ENCODE assay signal across 8 cellular contexts in the genomic region with DNA sequence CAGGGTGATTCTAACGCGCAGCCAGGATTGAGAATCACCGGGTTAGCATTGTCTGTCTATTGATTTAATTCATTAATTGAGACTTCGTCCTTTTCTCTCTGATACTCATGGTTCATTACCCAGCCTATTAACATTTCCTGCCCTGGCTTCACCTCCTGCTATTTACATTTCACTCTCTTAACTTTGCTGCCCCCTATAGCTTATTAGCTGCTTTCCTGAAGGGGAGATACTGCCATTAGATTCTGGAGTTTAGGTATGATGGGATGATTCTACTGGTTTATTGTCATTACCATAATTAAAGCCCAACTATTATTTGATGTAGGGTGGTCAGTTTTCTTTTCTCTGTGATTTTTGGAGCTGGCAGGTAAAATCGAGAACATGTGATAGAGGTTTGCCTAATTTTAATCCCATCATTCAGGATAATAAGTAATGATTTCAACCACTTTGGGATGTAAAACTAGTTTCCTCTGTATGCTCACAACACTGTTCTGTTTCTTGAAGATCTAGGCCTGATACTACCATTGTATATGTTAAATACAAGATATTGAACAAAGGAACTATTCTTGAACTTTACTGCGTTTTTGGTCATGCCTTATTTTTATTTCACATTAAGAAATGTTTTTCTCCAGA. TPM values are rescaled to one million over a fixed set of nuclear protein-coding genes. Genes with fewer than 3 reads are reported as not detected.
DNase-seq lines count a peak whose midpoint lies in the region; ATAC-seq and TF ChIP-seq lines count a peak whose summit lies in the region.

No MANE protein-coding gene starts in this region.

- H3K4me1 ChIP-seq in HEK293 (ENCODE audit: control insufficient read depth, insufficient read depth, low read length) = peaks cover 15% of the 10 kb centered on the region; the same call in 1 of the 2 replicates
- H3K4me1 ChIP-seq in SK-N-SH (ENCODE audit: control insufficient read depth in 1 of 2, insufficient read depth in 2 of 2, low read depth in 1 of 2, low read length in 1 of 2) = peaks cover 7 to 32% of the 10 kb centered on the region in 2 experiments; a peak in 3 of 4 replicates
- H3K4me1 ChIP-seq in neuronal stem cell (ENCODE audit: control insufficient read depth in 2 of 2, insufficient read depth in 1 of 2, low read depth in 1 of 2, low read length in 2 of 2) = peaks cover 0 to 2% of the 10 kb centered on the region in 2 donors
- peaks cover 6% of the 10 kb centered on the region for H3K4me1 ChIP-seq in testis

- peaks cover 17% of the 10 kb centered on the region for H3K36me3 Mint-ChIP-seq in activated T-cell treated with anti-CD3 and anti-CD28 coated beads, Interleukin-2, amount 50 U/mL, for 24 hours (ENCODE audit: low read depth)

- 0 out of 2 replicates have a peak overlapping the region, but pooled peaks have one; percentile 7 for H3K4me2 ChIP-seq in SK-N-SH
- no peak overlapping the region for H3K4me2 ChIP-seq in neuronal stem cell (ENCODE audit: insufficient read depth, low read length, poor library complexity, severe bottlenecking)

- H3K27me3 Mint-ChIP-seq in activated T-cell treated with anti-CD3 and anti-CD28 coated beads, Interleukin-2, amount 50 U/mL, for 24 hours = no peaks in the 10 kb centered on the region

- no peak for DNase-seq in activated T-cell treated with anti-CD3 and anti-CD28 coated beads, Interleukin-2, amount 50 U/mL, for 24 hours
- DNase-seq in activated T-cell treated with anti-CD3 and anti-CD28 coated beads for 4 hours = no peak
- peak; percentile 86 for DNase-seq in NCI-H1092 treated with DMSO at 0.1 percent for 48 hours (lab: John Stamatoyannopoulos, UW)
- peak; percentile 71 for DNase-seq in SK-N-SH
- DNase-seq in neuronal stem cell (ENCODE audit: low spot score) = peak; percentile 60
- no peak for DNase-seq in testis

- peaks cover 13% of the 10 kb centered on the region; the same call in 1 of the 2 replicates for H4K20me1 ChIP-seq in SK-N-SH (ENCODE audit: insufficient read depth)

- H3K79me1 ChIP-seq in neuronal stem cell (ENCODE audit: low read depth, low read length) = no peaks in the 10 kb centered on the region

- no peaks in the 10 kb centered on the region for H3K9me2 ChIP-seq in SK-N-SH

- H2AFZ ChIP-seq in SK-N-SH (ENCODE audit: low read depth) (no peak overlapping the region), neuronal stem cell (ENCODE audit: low read length) (no peak overlapping the region)

- peaks cover 50% of the 10 kb centered on the region for H3K79me2 ChIP-seq in SK-N-SH (ENCODE audit: insufficient read depth)

- H3K27me3 ChIP-seq in SK-N-SH (ENCODE audit: insufficient read depth) (no peaks in the 10 kb centered on the region), neuronal stem cell (ENCODE audit: control insufficient read depth in 3 of 3, insufficient read depth in 3 of 3, low read depth in 1 of 3, low read length in 3 of 3) (peaks cover 0 to 2% (median 0%) of the 10 kb centered on the region in 3 experiments), testis (no peaks in the 10 kb centered on the region)

- POLR2A ChIA-PET in HEK293 (lab: Yijun Ruan, JAX) = interaction anchor here (1.1 kb wide), 1 partner anchor 256 kb away, joined by 6 read pairs; a partner anchor contains a TSS
- POLR2A ChIA-PET in SK-N-SH (lab: Yijun Ruan, JAX) = no interaction called here

- no peaks in the 10 kb centered on the region for H3K9me3 ChIP-seq in HEK293 (ENCODE audit: control insufficient read depth, insufficient read depth, low read depth, low read length)
- no peaks in the 10 kb centered on the region for H3K9me3 ChIP-seq in SK-N-SH
- no peaks in the 10 kb centered on the region for H3K9me3 ChIP-seq in neuronal stem cell (replicated peaks in 1 of 2; ENCODE audit: control insufficient read depth in 2 of 2, insufficient read depth in 1 of 2, low read depth in 1 of 2, low read length in 2 of 2)
- no peaks in the 10 kb centered on the region for H3K9me3 ChIP-seq in testis

- H3K14ac ChIP-seq in neuronal stem cell (ENCODE audit: low read length) = no peak overlapping the region

- CTCF ChIA-PET in HEK293 (lab: Yijun Ruan, JAX) (interaction anchor here (0.6 to 5.0 kb wide), 30 partner anchors 10 to 1055 kb away, joined by 3 to 52 read pairs (median 4); a partner anchor contains a TSS), SK-N-SH (lab: Yijun Ruan, JAX) (interaction anchor here (0.6 to 7.9 kb wide), 23 partner anchors 8 to 611 kb away, joined by 3 to 103 read pairs (median 4); no protein-coding TSS in a partner anchor)

- H2BK5ac ChIP-seq in neuronal stem cell (ENCODE audit: low read length) = no peak overlapping the region

- H3K4me3 Mint-ChIP-seq in activated T-cell treated with anti-CD3 and anti-CD28 coated beads, Interleukin-2, amount 50 U/mL, for 24 hours = peak overlapping the region; percentile 8

- no peak overlapping the region for H3K4ac ChIP-seq in neuronal stem cell (ENCODE audit: low read length)

- 72% methylated on average over 6 of the region's 6 CpGs for WGBS in SK-N-SH (ENCODE audit: low lambda C conversion rate)
- WGBS in neuronal stem cell (ENCODE audit: extremely low coverage in 2 of 2, insufficient read length in 2 of 2, insufficient replicate concordance in 1 of 2), 2 donors = no CpG with 5 or more reads among the region's 6 CpGs
- 67 to 70% methylated on average over 6 of the region's 6 CpGs for WGBS in testis, 2 donors

- no peak overlapping the region for H4K8ac ChIP-seq in neuronal stem cell (ENCODE audit: low read depth, low read length)

- no peak overlapping the region for H2BK15ac ChIP-seq in neuronal stem cell (ENCODE audit: low read length)

- ATAC-seq in esophagus mucosa = peak; percentile 62

- H2AK5ac ChIP-seq in neuronal stem cell (ENCODE audit: low read depth, low read length) = no peak overlapping the region

- H3K4me1 Mint-ChIP-seq in activated T-cell treated with anti-CD3 and anti-CD28 coated beads, Interleukin-2, amount 50 U/mL, for 24 hours (ENCODE audit: low read depth) = peaks cover 82% of the 10 kb centered on the region

- no peak overlapping the region for H2BK120ac ChIP-seq in neuronal stem cell (ENCODE audit: low read depth, low read length)

- TF ChIP-seq POLR2A in testis (IDR thresholded peaks at IDR 0.05) = no peak

- peak; percentile 90 for TF ChIP-seq RAD21 in SK-N-SH (IDR thresholded peaks at IDR 0.05; ENCODE audit: low read length)

- peaks cover 24% of the 10 kb centered on the region for H3F3A ChIP-seq in SK-N-SH (replicated peaks; ENCODE audit: insufficient read depth)

- H3K23ac ChIP-seq in neuronal stem cell (ENCODE audit: low read depth, low read length, poor library complexity) = no peak overlapping the region

- H3K27ac Mint-ChIP-seq in activated T-cell treated with anti-CD3 and anti-CD28 coated beads, Interleukin-2, amount 50 U/mL, for 24 hours = peak overlapping the region; percentile 66

- H3K9me3 Mint-ChIP-seq in activated T-cell treated with anti-CD3 and anti-CD28 coated beads, Interleukin-2, amount 50 U/mL, for 24 hours = no peaks in the 10 kb centered on the region

- H3K4me3 ChIP-seq in HEK293 (ENCODE audit: low read depth, low read length) = no peak overlapping the region
- no peak overlapping the region for H3K4me3 ChIP-seq in SK-N-SH (ENCODE audit: low read depth in 2 of 2, low read length in 1 of 2)
- no peak overlapping the region for H3K4me3 ChIP-seq in neuronal stem cell (ENCODE audit: low read length in 2 of 2)
- H3K4me3 ChIP-seq in testis = no peak overlapping the region

- TF ChIP-seq CTCF in HEK293 (tag by site-specific recombination; IDR thresholded peaks at IDR 0.05) (peak; percentile 58), SK-N-SH (IDR thresholded peaks at IDR 0.05) (peak; percentile 75), testis (IDR thresholded peaks at IDR 0.05) (peak in 1 of 3 experiments; percentile 28)

- H3K9ac ChIP-seq in SK-N-SH (no peak overlapping the region), neuronal stem cell (ENCODE audit: low read depth, low read length, poor library complexity) (no peak overlapping the region)

- intact Hi-C loops in testis (cut with DNase I; ENCODE audit: low total_unique reads) = no loop called here

- H3K27ac ChIP-seq in HEK293 (ENCODE audit: extremely low read depth, low read depth, low read length) = no peak overlapping the region
- H3K27ac ChIP-seq in SK-N-SH (ENCODE audit: low read depth in 2 of 2, low read length in 1 of 2) = no peak overlapping the region
- H3K27ac ChIP-seq in neuronal stem cell (replicated peaks; ENCODE audit: low read length) = no peak overlapping the region
- no peak overlapping the region for H3K27ac ChIP-seq in testis

- no peak overlapping the region for H3K18ac ChIP-seq in neuronal stem cell (ENCODE audit: low read length)

- H4K91ac ChIP-seq in neuronal stem cell (ENCODE audit: low read depth, low read length, poor library complexity) = no peak overlapping the region

- TF ChIP-seq EP300 in SK-N-SH (IDR thresholded peaks at IDR 0.05; ENCODE audit: borderline replicate concordance in 1 of 2, low read depth in 1 of 2, low read length in 1 of 2) = no peak

- no peak overlapping the region for H2BK12ac ChIP-seq in neuronal stem cell (ENCODE audit: low read length)

- H3K36me3 ChIP-seq in HEK293 (ENCODE audit: control insufficient read depth in 2 of 2, insufficient read depth in 1 of 2, low read length in 2 of 2) = no peaks in the 10 kb centered on the region
- no peaks in the 10 kb centered on the region for H3K36me3 ChIP-seq in SK-N-SH (replicated peaks in 1 of 2; ENCODE audit: control insufficient read depth in 1 of 2, insufficient read depth in 2 of 2, low read length in 1 of 2)
- no peaks in the 10 kb centered on the region for H3K36me3 ChIP-seq in neuronal stem cell (replicated peaks in 1 of 2; ENCODE audit: control insufficient read depth in 2 of 2, insufficient read depth in 2 of 2, low read length in 2 of 2)
- no peaks in the 10 kb centered on the region for H3K36me3 ChIP-seq in testis (ENCODE audit: low read depth, missing control alignments)

TF ChIP-seq in SK-N-SH, 30 proteins besides CTCF, POLR2A, EP300 and RAD21:
- peak; percentile 76 for TF ChIP-seq SMC3 (IDR thresholded peaks at IDR 0.05; ENCODE audit: low read depth, low read length)
- TF ChIP-seq, protein P1, sequence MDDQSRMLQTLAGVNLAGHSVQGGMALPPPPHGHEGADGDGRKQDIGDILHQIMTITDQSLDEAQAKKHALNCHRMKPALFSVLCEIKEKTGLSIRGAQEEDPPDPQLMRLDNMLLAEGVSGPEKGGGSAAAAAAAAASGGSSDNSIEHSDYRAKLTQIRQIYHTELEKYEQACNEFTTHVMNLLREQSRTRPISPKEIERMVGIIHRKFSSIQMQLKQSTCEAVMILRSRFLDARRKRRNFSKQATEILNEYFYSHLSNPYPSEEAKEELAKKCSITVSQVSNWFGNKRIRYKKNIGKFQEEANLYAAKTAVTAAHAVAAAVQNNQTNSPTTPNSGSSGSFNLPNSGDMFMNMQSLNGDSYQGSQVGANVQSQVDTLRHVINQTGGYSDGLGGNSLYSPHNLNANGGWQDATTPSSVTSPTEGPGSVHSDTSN (IDR thresholded peaks at IDR 0.05) = no peak
TF ChIP-seq in SK-N-SH: peak in this region for 1.

RNA-seq across cellular contexts. Expression of a gene that starts 6.4 kb away (rescaled TPM):
- 5.4 and 6.1 TPM in 2 replicates for polyA plus RNA-seq in SK-N-SH (2012; rRNA removed)
- 7.9 and 8.7 TPM in 2 replicates for polyA plus RNA-seq in SK-N-SH (2012; cell fraction: cytosol; rRNA removed)
- polyA plus RNA-seq in SK-N-SH (2012; cell fraction: nucleus; rRNA removed) = 3.9 and 6.1 TPM in 2 replicates
- total RNA-seq in esophagus mucosa = 55.7 TPM
- polyA plus RNA-seq in neuronal stem cell (2013, experiment 1 of 2) = 8.2 TPM
- 8.2 TPM for polyA plus RNA-seq in neuronal stem cell (2013, experiment 2 of 2)
- total RNA-seq in testis = 10 to 100 TPM; 19.9 to 26.9 TPM
- polyA plus RNA-seq in testis (ENCODE audit: insufficient read depth, low read depth, low replicate concordance) = 37.8 TPM

Comparison
In these comparisons a context has a peak if more than half of its experiments do, and no peak if none do; other contexts are left out.
1. DNase-seq: peak in NCI-H1092 treated with DMSO at 0.1 percent for 48 hours (single experiment), SK-N-SH (single experiment) and neuronal stem cell (single experiment); none in activated T-cell treated with anti-CD3 and anti-CD28 coated beads, Interleukin-2, amount 50 U/mL, for 24 hours (single experiment), activated T-cell treated with anti-CD3 and anti-CD28 coated beads for 4 hours (single experiment) and testis (single experiment).